ENCODE assay signal across 22 cellular contexts in the genomic region with DNA sequence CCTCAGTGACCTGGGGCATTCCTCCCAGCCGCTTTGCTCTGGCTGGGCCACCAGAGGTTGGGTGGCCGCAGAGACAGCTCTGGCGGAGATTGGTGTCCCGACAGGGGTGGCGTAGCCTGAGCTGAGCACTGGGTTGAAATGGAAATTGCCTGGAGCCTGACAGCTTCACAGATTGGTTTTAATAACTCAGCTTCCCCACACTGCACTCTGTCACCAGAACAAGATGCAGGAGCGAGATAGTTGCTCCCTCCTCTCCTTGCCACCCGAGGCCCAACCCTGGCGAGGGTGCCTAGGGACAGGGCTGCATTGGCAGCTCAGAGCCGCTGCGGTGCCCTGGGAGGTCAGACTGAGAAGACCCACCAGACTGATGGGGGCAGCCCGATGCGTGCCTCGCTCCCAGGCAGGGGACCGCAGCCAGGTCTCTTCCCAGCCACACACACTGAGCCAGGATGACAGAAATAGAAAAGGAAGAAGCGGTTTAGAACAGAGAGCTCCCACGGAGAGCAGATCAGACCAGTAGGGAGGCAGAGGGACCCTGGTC.
DNase-seq lines count a peak whose midpoint lies in the region; ATAC-seq and TF ChIP-seq lines count a peak whose summit lies in the region.
"Had no signal": no experiment of that assay in that cellular context is flagged by ENCODE, and none has a peak within 500 bp of the region (broad histone marks: within the 10 kb centered on the region; RNA-seq: fewer than 3 reads in every experiment).

No MANE protein-coding gene starts in this region.

- H2AFZ ChIP-seq in Karpas-422 (ENCODE audit: low read length), result no peak overlapping the region
- H2AFZ ChIP-seq: GM23248, PC-9 had no signal

- ATAC-seq in Right ventricle myocardium inferior (no peak), memory B cell (ENCODE audit: low read depth) (no peak), gastrocnemius medialis (no peak), GM21381 (IDR thresholded peaks at IDR 0.05; ENCODE audit: unreplicated experiment) (no peak)

- H4K20me1 ChIP-seq in Karpas-422 (ENCODE audit: insufficient read depth, low read depth, low read length), result no peaks in the 10 kb centered on the region

- no peak for TF ChIP-seq EP300 in ovary (IDR thresholded peaks at IDR 0.05)

- no peaks in the 10 kb centered on the region for H3K9me3 Mint-ChIP-seq in memory B cell
- H3K9me3 Mint-ChIP-seq: CD4-positive, alpha-beta T cell; IgD-negative memory B cell had no signal

- peak overlapping the region; percentile 7 for H3K27ac ChIP-seq in left ventricle myocardium inferior (replicated peaks)
- peak overlapping the region; percentile 75 for H3K27ac ChIP-seq in Karpas-422 (ENCODE audit: low read length)
- H3K27ac ChIP-seq in gastrocnemius medialis, result peak overlapping the region in 3 of 4 donors; percentile 16 to 46 (median 33)
- H3K27ac ChIP-seq in ovary, result no peak overlapping the region
- H3K27ac ChIP-seq: GM23248, KMS-11, PC-9, SJSA1 had no signal

- peak overlapping the region; percentile 31 for H3K9ac ChIP-seq in Karpas-422 (ENCODE audit: low read length)
- H3K9ac ChIP-seq: GM23248, KMS-11 had no signal

- DNase-seq in left ventricle myocardium inferior (no peak), Right ventricle myocardium inferior (ENCODE audit: missing footprints) (no peak), Karpas-422 (no peak), memory B cell (ENCODE audit: low spot score in 2 of 2) (no peak), gastrocnemius medialis (no peak), ovary (no peak)
- DNase-seq: CD4-positive, alpha-beta T cell; HCEC 1CT; NCI-H1048; NCI-H1417; NCI-H1694; NCI-H2081; NCI-H2227 treated with DMSO at 0.1 percent for 48 hours; NCI-H526 treated with DMSO at 0.1 percent for 48 hours; PC-9; Right ventricle myocardium superior had no signal

- peaks cover 57% of the 10 kb centered on the region for H3K4me1 ChIP-seq in left ventricle myocardium inferior
- H3K4me1 ChIP-seq in Karpas-422 (ENCODE audit: low read length), result peaks cover 57% of the 10 kb centered on the region
- peaks cover 17 to 25% of the 10 kb centered on the region in 2 donors for H3K4me1 ChIP-seq in gastrocnemius medialis
- H3K4me1 ChIP-seq in ovary (ENCODE audit: insufficient read depth), result peaks cover 16% of the 10 kb centered on the region

- peaks cover 11% of the 10 kb centered on the region for H3K36me3 Mint-ChIP-seq in memory B cell

- H3K4me3 Mint-ChIP-seq in memory B cell, result no peak overlapping the region
- H3K4me3 Mint-ChIP-seq: CD4-positive, alpha-beta T cell had no signal

- 92% methylated on average over 16 of the region's 16 CpGs for WGBS in ovary, 3 donors

- H3K4me1 Mint-ChIP-seq in memory B cell, result peaks cover 11% of the 10 kb centered on the region

- peak overlapping the region; percentile 75 for H3K27ac Mint-ChIP-seq in memory B cell
- H3K27ac Mint-ChIP-seq: CD4-positive, alpha-beta T cell had no signal

- H3K36me3 ChIP-seq in left ventricle myocardium inferior (peaks cover 31% of the 10 kb centered on the region), Karpas-422 (ENCODE audit: insufficient read depth, low read length) (no peaks in the 10 kb centered on the region), gastrocnemius medialis (no peaks in the 10 kb centered on the region), ovary (no peaks in the 10 kb centered on the region)

- in situ Hi-C loops in gastrocnemius medialis (cut with MboI; ENCODE audit: low sequenced_read_pairs in 4 of 4), result loop anchor here in 1 of 4 donors (25.0 kb wide), 1 partner anchor 534 kb away; no protein-coding TSS in a partner anchor

- no peaks in the 10 kb centered on the region for H3K9me2 ChIP-seq in Karpas-422 (replicated peaks; ENCODE audit: insufficient read depth, low read length)

- H3K27me3 ChIP-seq in left ventricle myocardium inferior (ENCODE audit: low read depth) (no peaks in the 10 kb centered on the region), Karpas-422 (ENCODE audit: low read length) (no peaks in the 10 kb centered on the region), gastrocnemius medialis (no peaks in the 10 kb centered on the region), ovary (no peaks in the 10 kb centered on the region)
- H3K27me3 ChIP-seq: BLaER1 treated with 17β-estradiol and CSF1 and Interleukin-3, amounts not matched to agents 10 nM and 100 nM; SJSA1 had no signal

- TF ChIP-seq POLR2A in gastrocnemius medialis (IDR thresholded peaks at IDR 0.05), result no peak
- TF ChIP-seq POLR2A in ovary (IDR thresholded peaks at IDR 0.05), result no peak

- no peaks in the 10 kb centered on the region for H3K27me3 Mint-ChIP-seq in memory B cell
- H3K27me3 Mint-ChIP-seq: CD4-positive, alpha-beta T cell; IgD-negative memory B cell had no signal

- intact Hi-C loops in left ventricle myocardium inferior (cut with micrococcal nuclease) (no loop called here), Right ventricle myocardium inferior (cut with DNase I) (loop anchor here (5.0 kb wide), 1 partner anchor 84 kb away; no protein-coding TSS in a partner anchor), gastrocnemius medialis (cut with DNase I; ENCODE audit: low total_unique reads) (no loop called here), ovary (cut with DNase I) (loop anchor here in 1 of 4 donors (10.0 kb wide), 1 partner anchor 92 kb away; no protein-coding TSS in a partner anchor)

- peak overlapping the region; percentile 12 for H3K4me2 ChIP-seq in Karpas-422 (ENCODE audit: low read depth, low read length, poor library complexity, severe bottlenecking)
- H3K4me2 ChIP-seq: KMS-11, PC-9 had no signal

- TF ChIP-seq CTCF in left ventricle myocardium inferior (IDR thresholded peaks at IDR 0.05; ENCODE audit: borderline replicate concordance) (no peak), gastrocnemius medialis (IDR thresholded peaks at IDR 0.05 in 4 of 5, conservative IDR thresholded peaks at IDR 0.05 in 1 of 5) (no peak), ovary (IDR thresholded peaks at IDR 0.05) (no peak)

- H3K4me3 ChIP-seq in left ventricle myocardium inferior, result no peak overlapping the region
- no peak overlapping the region for H3K4me3 ChIP-seq in Karpas-422 (ENCODE audit: low read length)
- no peak overlapping the region for H3K4me3 ChIP-seq in gastrocnemius medialis
- H3K4me3 ChIP-seq in ovary, result no peak overlapping the region
- H3K4me3 ChIP-seq: BLaER1 treated with 17β-estradiol and CSF1 and Interleukin-3, amounts not matched to agents 10 nM and 100 nM; GM23248; PC-9; SJSA1 had no signal

- H3K9me3 ChIP-seq in left ventricle myocardium inferior (replicated peaks) (no peaks in the 10 kb centered on the region), Karpas-422 (ENCODE audit: low read length) (no peaks in the 10 kb centered on the region), gastrocnemius medialis (no peaks in the 10 kb centered on the region), ovary (no peaks in the 10 kb centered on the region)
- H3K9me3 ChIP-seq: BLaER1 treated with 17β-estradiol and CSF1 and Interleukin-3, amounts not matched to agents 10 nM and 100 nM; SJSA1 had no signal

- H3K79me2 ChIP-seq in Karpas-422 (ENCODE audit: low read length), result no peaks in the 10 kb centered on the region

Comparison
In these comparisons a context has a peak if more than half of its experiments do, and no peak if none do; other contexts are left out.
1. H3K27ac ChIP-seq: peak in left ventricle myocardium inferior (single experiment), Karpas-422 (single experiment) and gastrocnemius medialis (3 of 4); none in ovary (0 of 2).